31 cellular contexts compared by ENCODE assay signal in the genomic region with DNA sequence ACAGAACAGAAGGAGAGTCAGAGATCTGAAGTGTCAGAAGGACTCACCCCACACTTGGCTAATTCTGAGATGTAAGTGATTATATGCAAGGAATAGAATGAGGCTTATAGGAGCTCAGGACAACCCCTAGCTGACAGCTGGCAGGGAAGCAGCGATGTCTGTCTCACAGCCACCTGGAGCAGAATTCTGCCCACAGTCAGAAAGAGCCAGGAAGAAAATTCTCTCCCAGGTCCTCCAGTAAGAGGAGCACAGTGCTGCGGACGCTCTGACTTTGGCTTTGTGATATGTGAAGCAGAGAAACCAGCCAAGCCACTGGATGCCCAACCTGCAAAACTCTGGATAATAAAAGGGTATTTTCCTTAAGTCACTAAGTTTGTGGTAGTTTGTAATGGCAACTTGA.
"Had no signal": no experiment of that assay in that cellular context is flagged by ENCODE, and none has a peak within 500 bp of the region (broad histone marks: within the 10 kb centered on the region; RNA-seq: fewer than 3 reads in every experiment).

No MANE protein-coding gene starts in this region.

- H3K4me3 ChIP-seq: ascending aorta, right atrium auricular region, smooth muscle cell, tibial artery, upper lobe of right lung had no signal

- H3K4me1 Mint-ChIP-seq: activated CD4-positive, alpha-beta T cell treated with anti-CD3 and anti-CD28 coated beads for 36 hours; activated naive CD8-positive, alpha-beta T cell treated with anti-CD3 and anti-CD28 coated beads for 36 hours; immature natural killer cell; memory B cell; naive thymus-derived CD4-positive, alpha-beta T cell; stimulated activated memory B cell treated with anti-CD40 and anti-IgM and Interleukin-4, amounts not matched to agents 10 μg/mL and 1 μg/mL and 100 μg/mL, for 72 hours; stimulated activated naive CD8-positive, alpha-beta T cell treated with anti-CD3 and anti-CD28 coated beads, Interleukin-15, amount 100 ng/mL, for 72 hours had no signal

- DNase-seq: activated CD4-positive, alpha-beta T cell treated with anti-CD3 and anti-CD28 coated beads for 36 hours; activated CD4-positive, CD25-positive, alpha-beta regulatory T cell; activated CD8-positive, alpha-beta T cell treated with anti-CD3 and anti-CD28 coated beads, Interleukin-2, amount 10 ng/mL, durations not matched to agents 7 days and 5 days; activated effector memory CD4-positive, alpha-beta T cell treated with anti-CD3 and anti-CD28 coated beads, Interleukin-2, amount 50 U/mL, for 16 hours; activated naive CD4-positive, alpha-beta T cell treated with anti-CD3 and anti-CD28 coated beads for 36 hours; activated naive CD8-positive, alpha-beta T cell treated with anti-CD3 and anti-CD28 coated beads for 36 hours; activated T-cell treated with anti-CD3 and anti-CD28 coated beads for 4 hours; effector memory CD4-positive, alpha-beta T cell; erythroblast; immature natural killer cell; kidney; left colon; midbrain; naive thymus-derived CD4-positive, alpha-beta T cell; stimulated activated CD4-positive, alpha-beta T cell treated with anti-CD3 and anti-CD28 coated beads, Interleukin-1b, Interleukin-23, amount 100 ng/mL, for 48 hours; stimulated activated CD4-positive, alpha-beta T cell treated with anti-CD3 and anti-CD28 coated beads, Interleukin-4, amount 100 ng/mL, for 4 hours; stimulated activated CD8-positive, alpha-beta memory T cell treated with anti-CD3 and anti-CD28 coated beads, Interleukin-4, amount 100 ng/mL, for 48 hours; stimulated activated naive CD8-positive, alpha-beta T cell treated with anti-CD3 and anti-CD28 coated beads, Interleukin-15, amount 100 ng/mL, for 72 hours; substantia nigra; T-helper 1 cell; tibial artery; upper lobe of right lung had no signal

- H2AFZ ChIP-seq: parathyroid adenoma had no signal

- H3K9me3 ChIP-seq: ascending aorta, tibial artery, upper lobe of right lung had no signal

- ATAC-seq: activated CD4-positive, alpha-beta T cell treated with anti-CD3 and anti-CD28 coated beads for 36 hours; activated CD8-positive, alpha-beta T cell treated with anti-CD3 and anti-CD28 coated beads, Interleukin-2, amount 10 ng/mL, durations not matched to agents 7 days and 5 days; left colon; naive thymus-derived CD4-positive, alpha-beta T cell; stimulated activated memory B cell treated with anti-CD40 and anti-IgM and Interleukin-4, amounts not matched to agents 10 μg/mL and 1 μg/mL and 100 μg/mL, for 72 hours; stimulated activated naive CD8-positive, alpha-beta T cell treated with anti-CD3 and anti-CD28 coated beads, Interleukin-15, amount 100 ng/mL, for 72 hours; upper lobe of right lung had no signal

- H3K4me3 Mint-ChIP-seq: activated CD4-positive, alpha-beta T cell treated with anti-CD3 and anti-CD28 coated beads for 36 hours; activated CD8-positive, alpha-beta T cell treated with anti-CD3 and anti-CD28 coated beads, Interleukin-2, amount 10 ng/mL, durations not matched to agents 7 days and 5 days; activated naive CD4-positive, alpha-beta T cell treated with anti-CD3 and anti-CD28 coated beads for 36 hours; activated naive CD8-positive, alpha-beta T cell treated with anti-CD3 and anti-CD28 coated beads for 36 hours; immature natural killer cell; memory B cell; naive thymus-derived CD4-positive, alpha-beta T cell; neural crest cell; stimulated activated memory B cell treated with anti-CD40 and anti-IgM and Interleukin-4, amounts not matched to agents 10 μg/mL and 1 μg/mL and 100 μg/mL, for 72 hours; stimulated activated naive CD8-positive, alpha-beta T cell treated with anti-CD3 and anti-CD28 coated beads, Interleukin-15, amount 100 ng/mL, for 72 hours; T-helper 2 cell treated with Interferon-gamma antibody and Interleukin-4, amounts not matched to agents 5 μg/mL and 100 μg/mL, for 36 hours had no signal

- H3K27me3 ChIP-seq: ascending aorta, right atrium auricular region, tibial artery, upper lobe of right lung had no signal

- H3K27me3 Mint-ChIP-seq: activated CD4-positive, alpha-beta T cell treated with anti-CD3 and anti-CD28 coated beads for 36 hours; activated naive CD8-positive, alpha-beta T cell treated with anti-CD3 and anti-CD28 coated beads for 36 hours; memory B cell; stimulated activated memory B cell treated with anti-CD40 and anti-IgM and Interleukin-4, amounts not matched to agents 10 μg/mL and 1 μg/mL and 100 μg/mL, for 72 hours; stimulated activated naive CD8-positive, alpha-beta T cell treated with anti-CD3 and anti-CD28 coated beads, Interleukin-15, amount 100 ng/mL, for 72 hours had no signal

- H3K27ac Mint-ChIP-seq: activated CD4-positive, alpha-beta T cell treated with anti-CD3 and anti-CD28 coated beads for 36 hours; activated CD8-positive, alpha-beta T cell treated with anti-CD3 and anti-CD28 coated beads, Interleukin-2, amount 10 ng/mL, durations not matched to agents 7 days and 5 days; activated naive CD4-positive, alpha-beta T cell treated with anti-CD3 and anti-CD28 coated beads for 36 hours; activated naive CD8-positive, alpha-beta T cell treated with anti-CD3 and anti-CD28 coated beads for 36 hours; immature natural killer cell; memory B cell; naive thymus-derived CD4-positive, alpha-beta T cell; stimulated activated memory B cell treated with anti-CD40 and anti-IgM and Interleukin-4, amounts not matched to agents 10 μg/mL and 1 μg/mL and 100 μg/mL, for 72 hours; stimulated activated naive CD8-positive, alpha-beta T cell treated with anti-CD3 and anti-CD28 coated beads, Interleukin-15, amount 100 ng/mL, for 72 hours; T-helper 2 cell treated with Interferon-gamma antibody and Interleukin-4, amounts not matched to agents 5 μg/mL and 100 μg/mL, for 36 hours had no signal

- H3K36me3 ChIP-seq: ascending aorta, right atrium auricular region, tibial artery, upper lobe of right lung had no signal

- H3K4me1 ChIP-seq: ascending aorta, parathyroid adenoma, right atrium auricular region, tibial artery, upper lobe of right lung had no signal

- H3K27ac ChIP-seq: ascending aorta, parathyroid adenoma, right atrium auricular region, tibial artery, upper lobe of right lung had no signal

- H3K9ac ChIP-seq: parathyroid adenoma had no signal

- FAIRE-seq: colon, kidney had no signal

- H3K36me3 Mint-ChIP-seq: activated naive CD8-positive, alpha-beta T cell treated with anti-CD3 and anti-CD28 coated beads for 36 hours; immature natural killer cell; memory B cell; naive thymus-derived CD4-positive, alpha-beta T cell; stimulated activated memory B cell treated with anti-CD40 and anti-IgM and Interleukin-4, amounts not matched to agents 10 μg/mL and 1 μg/mL and 100 μg/mL, for 72 hours had no signal

- H3K4me2 ChIP-seq: smooth muscle cell had no signal

- H3K79me2 ChIP-seq: parathyroid adenoma had no signal
